ENCODE assay signal across 27 cellular contexts in genomic region chr17:79774561-79774975, GRCh38. TPM values are rescaled to one million over a fixed set of nuclear protein-coding genes. Genes with fewer than 3 reads are reported as not detected.
"Had no signal": no experiment of that assay in that cellular context is flagged by ENCODE, and none has a peak within 500 bp of the region (broad histone marks: within the 10 kb centered on the region; RNA-seq: fewer than 3 reads in every experiment).

No MANE protein-coding gene starts in this region.

- H3K9me3 ChIP-seq: esophagus muscularis mucosa, heart right ventricle, lower lobe of right lung, ovary, psoas muscle, spleen, suprapubic skin, tibial nerve had no signal

- H3K4me1 ChIP-seq: foreskin keratinocyte, psoas muscle had no signal

- DNase-seq: activated CD4-positive, alpha-beta memory T cell treated with anti-CD3 and anti-CD28 coated beads, Interleukin-2, amount 10 ng/mL, durations not matched to agents 7 days and 5 days; activated CD4-positive, alpha-beta T cell treated with anti-CD3 and anti-CD28 coated beads, Interleukin-2, amount 10 ng/mL, durations not matched to agents 24 days and 14 days; activated CD4-positive, CD25-positive, alpha-beta regulatory T cell treated with anti-CD3 and anti-CD28 coated beads, Interleukin-2, amount 50 U/mL, for 72 hours; activated gamma-delta T cell treated with Interleukin-2 at 50 U/mL for 16 hours; activated naive CD4-positive, alpha-beta T cell treated with anti-CD3 and anti-CD28 coated beads, Interleukin-2, amount 50 U/mL, for 16 hours; activated T-cell treated with anti-CD3 and anti-CD28 coated beads, Interleukin-2, amount 50 U/mL, for 4 hours; amniotic stem cell; caudate nucleus; foreskin keratinocyte; heart right ventricle; kidney glomerular epithelial cell; lower lobe of right lung; mesenchymal stem cell; naive thymus-derived CD8-positive, alpha-beta T cell; psoas muscle; stimulated activated naive CD4-positive, alpha-beta T cell; T-helper 1 cell had no signal

- H3K4me3 Mint-ChIP-seq: activated CD4-positive, alpha-beta memory T cell treated with anti-CD3 and anti-CD28 coated beads, Interleukin-2, amount 10 ng/mL, durations not matched to agents 7 days and 5 days; activated CD4-positive, alpha-beta T cell treated with anti-CD3 and anti-CD28 coated beads, Interleukin-2, amount 10 ng/mL, durations not matched to agents 24 days and 14 days; activated T-cell treated with anti-CD3 and anti-CD28 coated beads, Interleukin-2, amount 50 U/mL, for 4 hours; activated T-helper 17 cell treated with anti-CD3 and anti-CD28 coated beads, Interleukin-2, amount 50 U/mL, for 72 hours; dendritic cell treated with granulocyte-macrophage colony-stimulating factor and Interleukin-4, amounts not matched to agents 40 ng/mL and 50 ng/mL, for 4 days; naive thymus-derived CD8-positive, alpha-beta T cell; T-helper 2 cell treated with Interferon-gamma antibody and Interleukin-4, amounts not matched to agents 5 μg/mL and 100 μg/mL, for 36 hours had no signal

- H3K27ac ChIP-seq: esophagus muscularis mucosa, foreskin keratinocyte, heart right ventricle, lower lobe of right lung, ovary, psoas muscle, spleen, suprapubic skin, tibial nerve had no signal

- H3K36me3 Mint-ChIP-seq: naive thymus-derived CD8-positive, alpha-beta T cell had no signal

- FAIRE-seq: astrocyte had no signal

- H3K27ac Mint-ChIP-seq: activated CD4-positive, alpha-beta memory T cell treated with anti-CD3 and anti-CD28 coated beads, Interleukin-2, amount 10 ng/mL, durations not matched to agents 7 days and 5 days; activated CD4-positive, alpha-beta T cell treated with anti-CD3 and anti-CD28 coated beads, Interleukin-2, amount 10 ng/mL, durations not matched to agents 24 days and 14 days; activated T-helper 17 cell treated with anti-CD3 and anti-CD28 coated beads, Interleukin-2, amount 50 U/mL, for 72 hours; dendritic cell treated with granulocyte-macrophage colony-stimulating factor and Interleukin-4, amounts not matched to agents 40 ng/mL and 50 ng/mL, for 4 days; naive thymus-derived CD8-positive, alpha-beta T cell; T-helper 2 cell treated with Interferon-gamma antibody and Interleukin-4, amounts not matched to agents 5 μg/mL and 100 μg/mL, for 36 hours had no signal

- H3K36me3 ChIP-seq: esophagus muscularis mucosa, heart right ventricle, lower lobe of right lung, ovary, spleen, suprapubic skin, tibial nerve had no signal

- H3K9me3 Mint-ChIP-seq: activated CD4-positive, alpha-beta memory T cell treated with anti-CD3 and anti-CD28 coated beads, Interleukin-2, amount 10 ng/mL, durations not matched to agents 7 days and 5 days; activated CD4-positive, alpha-beta T cell treated with anti-CD3 and anti-CD28 coated beads, Interleukin-2, amount 10 ng/mL, durations not matched to agents 24 days and 14 days; activated T-cell treated with anti-CD3 and anti-CD28 coated beads, Interleukin-2, amount 50 U/mL, for 4 hours; activated T-helper 17 cell treated with anti-CD3 and anti-CD28 coated beads, Interleukin-2, amount 50 U/mL, for 72 hours; dendritic cell treated with granulocyte-macrophage colony-stimulating factor and Interleukin-4, amounts not matched to agents 40 ng/mL and 50 ng/mL, for 4 days; T-helper 2 cell treated with Interferon-gamma antibody and Interleukin-4, amounts not matched to agents 5 μg/mL and 100 μg/mL, for 36 hours had no signal

- H3K4me1 Mint-ChIP-seq: activated T-helper 17 cell treated with anti-CD3 and anti-CD28 coated beads, Interleukin-2, amount 50 U/mL, for 72 hours had no signal

- H3K27me3 ChIP-seq: ovary had no signal

- ATAC-seq: activated T-cell treated with anti-CD3 and anti-CD28 coated beads, Interleukin-2, amount 50 U/mL, for 4 hours; activated T-helper 17 cell treated with anti-CD3 and anti-CD28 coated beads, Interleukin-2, amount 50 U/mL, for 72 hours; foreskin keratinocyte; heart right ventricle; left lobe of liver; lower lobe of right lung; naive thymus-derived CD8-positive, alpha-beta T cell; psoas muscle had no signal

- H3K4me3 ChIP-seq: esophagus muscularis mucosa, heart right ventricle, lower lobe of right lung, ovary, psoas muscle, spleen, suprapubic skin, tibial nerve had no signal

RNA-seq across cellular contexts. Expression of gene ENPP7, which starts 43.8 kb away (rescaled TPM):
- total RNA-seq: activated CD4-positive, alpha-beta T cell treated with anti-CD3 and anti-CD28 coated beads, Interleukin-2, amount 10 ng/mL, durations not matched to agents 24 days and 14 days; activated T-cell treated with anti-CD3 and anti-CD28 coated beads, Interleukin-2, amount 50 U/mL, for 4 hours; astrocyte; esophagus muscularis mucosa; foreskin keratinocyte; heart right ventricle; ovary; psoas muscle; suprapubic skin; tibial nerve had no signal
- polyA plus RNA-seq: foreskin keratinocyte; heart right ventricle; naive thymus-derived CD8-positive, alpha-beta T cell; ovary had no signal
